16 cellular contexts compared by ENCODE assay signal in genomic region chr10:71472912-71473311, GRCh38.
DNase-seq lines count a peak whose midpoint lies in the region; ATAC-seq and TF ChIP-seq lines count a peak whose summit lies in the region.
"Had no signal": no experiment of that assay in that cellular context is flagged by ENCODE, and none has a peak within 500 bp of the region (broad histone marks: within the 10 kb centered on the region; RNA-seq: fewer than 3 reads in every experiment).

No MANE protein-coding gene starts in this region.

- H3K9me3 Mint-ChIP-seq in nephron, result no peaks in the 10 kb centered on the region
- H3K9me3 Mint-ChIP-seq: CD8-positive, alpha-beta T cell had no signal

- in situ Hi-C loops in G401 (cut with HindIII; ENCODE audit: low sequenced_read_pairs), result no loop called here

- TF ChIP-seq CTCF in nephron (IDR thresholded peaks at IDR 0.05; ENCODE audit: unreplicated experiment in 3 of 3), result no peak

- peaks cover 58% of the 10 kb centered on the region for H3K4me1 Mint-ChIP-seq in nephron

- no peak for ATAC-seq in HG03139 (IDR thresholded peaks at IDR 0.05; ENCODE audit: unreplicated experiment)
- ATAC-seq in HG03439 (IDR thresholded peaks at IDR 0.05; ENCODE audit: unreplicated experiment), result no peak
- ATAC-seq: CD8-positive, alpha-beta T cell; GM12878; HCT116 had no signal

- no peaks in the 10 kb centered on the region for H3K36me3 Mint-ChIP-seq in nephron (ENCODE audit: low read depth)
- H3K36me3 Mint-ChIP-seq: CD8-positive, alpha-beta T cell had no signal

- peaks cover 10% of the 10 kb centered on the region for H3K27me3 Mint-ChIP-seq in nephron (ENCODE audit: low read depth)

- peak overlapping the region in 2 of 3 experiments; percentile 16 to 27 for H3K27ac Mint-ChIP-seq in nephron
- H3K27ac Mint-ChIP-seq: B cell; CD8-positive, alpha-beta T cell had no signal

- H3K4me3 Mint-ChIP-seq in nephron, result no peak overlapping the region
- H3K4me3 Mint-ChIP-seq: B cell; CD8-positive, alpha-beta T cell had no signal

- peak; percentile 70 for DNase-seq in G401 (ENCODE audit: low spot score)
- DNase-seq in NCI-H69 (lab: John Stamatoyannopoulos, UW), result peak; percentile 6
- DNase-seq in cerebellum (ENCODE audit: low spot score), result peak; percentile 60
- DNase-seq in NCI-H2227 treated with DMSO at 0.1 percent for 48 hours (lab: John Stamatoyannopoulos, UW), result no peak
- no peak for DNase-seq in NCI-H1417 (lab: John Stamatoyannopoulos, UW)
- DNase-seq: Calu3; CD8-positive, alpha-beta T cell; DMS79 treated with DMSO at 0.1 percent for 48 hours; GOT3; H7 had no signal

Comparison
In these comparisons a context has a peak if more than half of its experiments do, and no peak if none do; other contexts are left out.
1. DNase-seq: peak in G401 (single experiment), NCI-H69 (single experiment) and cerebellum (single experiment); none in NCI-H2227 treated with DMSO at 0.1 percent for 48 hours (single experiment) and NCI-H1417 (0 of 3).